ENCODE assay signal across 14 cellular contexts in the genomic region with DNA sequence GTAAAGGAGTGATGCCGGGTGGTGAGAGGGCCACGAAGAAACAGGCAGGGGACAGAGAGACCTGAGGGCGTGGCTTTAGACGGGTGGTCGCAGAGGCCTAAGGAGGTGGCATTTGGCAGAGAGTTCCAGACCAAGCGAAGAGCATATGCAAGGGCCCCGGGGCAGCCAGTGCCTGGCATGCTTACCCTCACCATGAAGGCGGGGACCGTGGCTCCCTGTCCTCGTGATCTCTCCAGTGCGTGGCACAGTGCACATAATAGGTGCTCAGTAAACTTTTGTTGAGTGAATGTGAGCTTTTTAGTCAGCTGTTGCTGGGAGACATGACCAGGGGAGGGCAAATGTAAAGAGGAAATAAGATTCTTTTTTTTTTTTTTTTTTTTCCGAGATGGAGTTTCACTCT.
"Had no signal": no experiment of that assay in that cellular context is flagged by ENCODE, and none has a peak within 500 bp of the region (broad histone marks: within the 10 kb centered on the region; RNA-seq: fewer than 3 reads in every experiment).

No MANE protein-coding gene starts in this region.

- H3K4me3 ChIP-seq: ascending aorta, breast epithelium, heart left ventricle, left lung had no signal

- DNase-seq: activated CD4-positive, alpha-beta T cell treated with anti-CD3 and anti-CD28 coated beads, Interleukin-2, amount 50 U/mL, for 48 hours; activated gamma-delta T cell; effector CD4-positive, alpha-beta T cell; heart left ventricle; left lung; naive thymus-derived CD4-positive, alpha-beta T cell; stimulated activated CD8-positive, alpha-beta memory T cell treated with anti-CD3 and anti-CD28 coated beads, Interleukin-4, amount 100 ng/mL, for 48 hours; stimulated activated naive CD4-positive, alpha-beta T cell treated with Interleukin-2 at 50 U/mL for 16 hours had no signal

- H3K9me3 ChIP-seq: ascending aorta, breast epithelium, left lung, neutrophil had no signal

- H3K27ac ChIP-seq: breast epithelium, left lung, neutrophil, parathyroid adenoma had no signal

- H3K9me3 Mint-ChIP-seq: activated naive CD4-positive, alpha-beta T cell treated with anti-CD3 and anti-CD28 coated beads, Interleukin-2, amount 50 U/mL, for 24 hours; T-helper 2 cell treated with Interferon-gamma antibody and Interleukin-4, amounts not matched to agents 5 μg/mL and 100 μg/mL, for 36 hours had no signal

- H3K27ac Mint-ChIP-seq: activated naive CD4-positive, alpha-beta T cell treated with anti-CD3 and anti-CD28 coated beads, Interleukin-2, amount 50 U/mL, for 24 hours; T-helper 2 cell treated with Interferon-gamma antibody and Interleukin-4, amounts not matched to agents 5 μg/mL and 100 μg/mL, for 36 hours had no signal

- H3K36me3 Mint-ChIP-seq: activated naive CD4-positive, alpha-beta T cell treated with anti-CD3 and anti-CD28 coated beads, Interleukin-2, amount 50 U/mL, for 24 hours; naive thymus-derived CD4-positive, alpha-beta T cell had no signal

- H3K36me3 ChIP-seq: ascending aorta, breast epithelium, heart left ventricle, left lung, neutrophil had no signal

- H3K27me3 ChIP-seq: ascending aorta, breast epithelium, heart left ventricle, left lung, neutrophil had no signal

- H3K4me3 Mint-ChIP-seq: activated naive CD4-positive, alpha-beta T cell treated with anti-CD3 and anti-CD28 coated beads, Interleukin-2, amount 50 U/mL, for 24 hours; naive thymus-derived CD4-positive, alpha-beta T cell; T-helper 2 cell treated with Interferon-gamma antibody and Interleukin-4, amounts not matched to agents 5 μg/mL and 100 μg/mL, for 36 hours had no signal

- H3K4me1 Mint-ChIP-seq: activated naive CD4-positive, alpha-beta T cell treated with anti-CD3 and anti-CD28 coated beads, Interleukin-2, amount 50 U/mL, for 24 hours had no signal

- H3K4me1 ChIP-seq: parathyroid adenoma had no signal

- H3K27me3 Mint-ChIP-seq: activated naive CD4-positive, alpha-beta T cell treated with anti-CD3 and anti-CD28 coated beads, Interleukin-2, amount 50 U/mL, for 24 hours had no signal
